Comparison of ENCODE assay signal across 1 cellular context in genomic region chr17:48107137-48108055, GRCh38.
TF ChIP-seq lines count a peak whose summit lies in the region.

TSS of gene SNX11 (plus strand) at chr17:48107766. CDS start at chr17:48112044, 4,278 bp downstream.

TF ChIP-seq in K562, 482 proteins besides CTCF, POLR2A, EP300 and RAD21 (continued from another document and continues in another):
- TF ChIP-seq MLX (CRISPR knock-in tag; conservative IDR thresholded peaks at IDR 0.05) (no peak), KAT8 (IDR thresholded peaks at IDR 0.05; ENCODE audit: low read depth) (no peak), HOXB6 (CRISPR knock-in tag; IDR thresholded peaks at IDR 0.05; ENCODE audit: borderline replicate concordance) (no peak), ZNF174 (CRISPR knock-in tag; IDR thresholded peaks at IDR 0.05) (no peak), RFX7 (CRISPR knock-in tag; IDR thresholded peaks at IDR 0.05) (no peak), HNRNPLL (IDR thresholded peaks at IDR 0.05; ENCODE audit: low read depth, low read length, poor library complexity, severe bottlenecking) (peak; percentile 94), MEF2A (IDR thresholded peaks at IDR 0.05; ENCODE audit: control insufficient read depth, low read depth, low read length) (no peak), SNRNP70 (optimal IDR thresholded peaks at IDR 0.05; ENCODE audit: low read depth, low read length) (no peak), ZBTB11 (CRISPR knock-in tag; IDR thresholded peaks at IDR 0.05) (peak in 1 of 3 experiments; percentile 38; a peak in 1 of 6 replicates), MNT (conservative IDR thresholded peaks at IDR 0.05) (peak; percentile 73 to 92), PHTF2 (CRISPR knock-in tag; IDR thresholded peaks at IDR 0.05) (no peak), ZNF785 (CRISPR knock-in tag; IDR thresholded peaks at IDR 0.05) (no peak), U2AF2 (optimal IDR thresholded peaks at IDR 0.05; ENCODE audit: low read depth, low read length) (no peak), ZNF57 (CRISPR knock-in tag; IDR thresholded peaks at IDR 0.05) (no peak), TCF7 (IDR thresholded peaks at IDR 0.05; ENCODE audit: borderline replicate concordance) (no peak), SAFB2 (IDR thresholded peaks at IDR 0.05; ENCODE audit: borderline replicate concordance, low read depth, low read length, severe bottlenecking) (no peak), NELFE (IDR thresholded peaks at IDR 0.05; ENCODE audit: insufficient read depth, insufficient read length) (no peak), CTCFL (IDR thresholded peaks at IDR 0.05; ENCODE audit: borderline replicate concordance, insufficient read depth, low read depth, low read length, poor library complexity, severe bottlenecking) (no peak), EGR1 (conservative IDR thresholded peaks at IDR 0.05) (peak; percentile 96), SP2 (IDR thresholded peaks at IDR 0.05; ENCODE audit: extremely low read depth, low read depth, low read length, poor library complexity, severe bottlenecking) (peak; percentile 61), PCBP1 (IDR thresholded peaks at IDR 0.05; ENCODE audit: low read depth, low read length, poor library complexity, severe bottlenecking) (no peak), RFX1 (IDR thresholded peaks at IDR 0.05) (no peak), CREB3L1 (IDR thresholded peaks at IDR 0.05; ENCODE audit: borderline replicate concordance, low read depth) (peak; percentile 61), BDP1 (IDR thresholded peaks at IDR 0.05; ENCODE audit: insufficient read depth, insufficient read length) (no peak), ARID3B (CRISPR knock-in tag; IDR thresholded peaks at IDR 0.05; ENCODE audit: borderline replicate concordance) (no peak), ZNF696 (CRISPR knock-in tag; conservative IDR thresholded peaks at IDR 0.05) (no peak), NEUROD1 (IDR thresholded peaks at IDR 0.05; ENCODE audit: borderline replicate concordance, low read depth, low read length, partially characterized antibody) (peak; percentile 44), RNF219 (CRISPR knock-in tag; IDR thresholded peaks at IDR 0.05) (no peak), TFAP4 (CRISPR knock-in tag; IDR thresholded peaks at IDR 0.05; ENCODE audit: borderline replicate concordance) (peak; percentile 90), SMARCA4 (IDR thresholded peaks at IDR 0.05) (no peak), STAT5A (IDR thresholded peaks at IDR 0.05; ENCODE audit: borderline replicate concordance, low read length) (no peak), NFE2 (IDR thresholded peaks at IDR 0.05; ENCODE audit: low read depth) (no peak; the same call in 1 of the 2 replicates), DLX4 (CRISPR knock-in tag; IDR thresholded peaks at IDR 0.05) (no peak), KLF1 (tag; IDR thresholded peaks at IDR 0.05) (0 out of 2 replicates have a peak, but pooled peaks have one; percentile 54), ZNF277 (CRISPR knock-in tag; IDR thresholded peaks at IDR 0.05; ENCODE audit: borderline replicate concordance) (no peak), EP400 (IDR thresholded peaks at IDR 0.05) (peak; percentile 78), TCF3 (CRISPR knock-in tag; IDR thresholded peaks at IDR 0.05) (no peak), ZNF23 (CRISPR knock-in tag; IDR thresholded peaks at IDR 0.05) (no peak), ZNF316 (IDR thresholded peaks at IDR 0.05) (no peak), MEF2D (tag; conservative IDR thresholded peaks at IDR 0.05; ENCODE audit: low read depth) (no peak), AFF1 (IDR thresholded peaks at IDR 0.05; ENCODE audit: low read depth in 1 of 2, partially characterized antibody in 2 of 2) (peak in 1 of 2 experiments; percentile 83), XRCC5 (IDR thresholded peaks at IDR 0.05; ENCODE audit: low read depth, low read length) (0 out of 2 replicates have a peak, but pooled peaks have one; percentile 30)
